Comparison of ENCODE assay signal across 16 cellular contexts in the genomic region with DNA sequence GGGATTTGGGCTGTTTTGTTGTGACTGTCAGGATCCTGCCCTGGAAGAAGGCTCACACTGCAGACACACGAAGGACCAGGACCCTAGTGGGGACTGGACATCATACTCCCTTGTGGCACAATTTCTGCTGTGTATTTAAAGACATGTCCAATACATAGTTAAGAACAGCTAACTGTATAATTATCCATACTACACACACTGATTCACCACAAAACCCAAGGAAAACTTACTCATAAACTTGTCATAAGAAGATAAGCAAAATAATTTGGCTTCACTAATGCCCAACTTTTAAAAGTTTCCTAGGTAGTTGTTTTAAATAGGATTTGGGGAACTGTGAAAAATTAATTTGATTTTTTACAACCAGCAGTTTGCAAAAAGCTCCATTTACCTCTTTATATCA. TPM values are rescaled to one million over a fixed set of nuclear protein-coding genes. Genes with fewer than 3 reads are reported as not detected.
A peak's percentile ranks its signal among the peaks of the same experiment; 100 is the strongest.
DNase-seq lines count a peak whose midpoint lies in the region; ATAC-seq and TF ChIP-seq lines count a peak whose summit lies in the region.
"Had no signal": no experiment of that assay in that cellular context is flagged by ENCODE, and none has a peak within 500 bp of the region (broad histone marks: within the 10 kb centered on the region; RNA-seq: fewer than 3 reads in every experiment).

No MANE protein-coding gene starts in this region.

- H3K4me1 Mint-ChIP-seq in nephron: peaks cover 65% of the 10 kb centered on the region

- DNase-seq in heart left ventricle: no peak
- DNase-seq in left ventricle myocardium superior: no peak
- DNase-seq in epithelial cell of prostate (ENCODE audit: low read depth, low spot score): no peak
- no peak for DNase-seq in vagina (ENCODE audit: extremely low spot score in 2 of 2)
- no peak for DNase-seq in mesenteric fat pad (ENCODE audit: low spot score)
- no peak for DNase-seq in body of pancreas
- DNase-seq: dorsolateral prefrontal cortex; Kasumi-1; NCI-H187 treated with DMSO at 0.1 percent for 48 hours; NCI-H774; stimulated activated CD4-positive, alpha-beta T cell treated with anti-CD3 and anti-CD28 coated beads, Interleukin-12 subunit alpha, Interleukin-12 subunit beta, amount 100 ng/mL, for 4 hours; trophoblast cell had no signal

- H3K36me3 ChIP-seq in heart left ventricle (no peaks in the 10 kb centered on the region), vagina (no peaks in the 10 kb centered on the region), body of pancreas (replicated peaks in 1 of 2; ENCODE audit: insufficient read depth in 1 of 2, low read depth in 2 of 2) (no peaks in the 10 kb centered on the region)

- WGBS in heart left ventricle, 4 donors: 50 to 60% (median 56%) methylated on average over 1 of the region's 1 CpG
- 82 to 100% methylated on average over 1 of the region's 1 CpG for WGBS in body of pancreas, 2 donors

- no peak overlapping the region for H3K4me3 ChIP-seq in heart left ventricle
- H3K4me3 ChIP-seq in vagina: no peak overlapping the region
- H3K4me3 ChIP-seq in body of pancreas: no peak overlapping the region
- H3K4me3 ChIP-seq: dorsolateral prefrontal cortex had no signal

- H3K27me3 Mint-ChIP-seq in nephron (ENCODE audit: low read depth): no peaks in the 10 kb centered on the region
- H3K27me3 Mint-ChIP-seq: natural killer cell treated with Interleukin-12 subunit alpha and Interleukin-12 subunit beta and Interleukin-15 and Interleukin-18, amount 100 ng/mL, for 72 hours had no signal

- no peaks in the 10 kb centered on the region for H3K9me3 Mint-ChIP-seq in nephron
- H3K9me3 Mint-ChIP-seq: WTC11 had no signal

- peak overlapping the region; percentile 88 to 95 (median 90) for H3K27ac Mint-ChIP-seq in nephron

- H3K4me3 Mint-ChIP-seq in nephron: no peak overlapping the region
- H3K4me3 Mint-ChIP-seq: natural killer cell treated with Interleukin-12 subunit alpha and Interleukin-12 subunit beta and Interleukin-15 and Interleukin-18, amount 100 ng/mL, for 72 hours; WTC11 had no signal

- H3K4me1 ChIP-seq in heart left ventricle (peaks cover 13 to 92% (median 77%) of the 10 kb centered on the region in 12 donors), vagina (peaks cover 71% of the 10 kb centered on the region), body of pancreas (peaks cover 52% of the 10 kb centered on the region)

- ATAC-seq in heart left ventricle (no peak), left ventricle myocardium superior (no peak), body of pancreas (no peak), HG02759 (IDR thresholded peaks at IDR 0.05; ENCODE audit: unreplicated experiment) (no peak)
- ATAC-seq: natural killer cell treated with Interleukin-12 subunit alpha and Interleukin-12 subunit beta and Interleukin-15 and Interleukin-18, amount 100 ng/mL, for 72 hours; WTC11 had no signal

- TF ChIP-seq CTCF in heart left ventricle (IDR thresholded peaks at IDR 0.05) (no peak), nephron (IDR thresholded peaks at IDR 0.05; ENCODE audit: unreplicated experiment in 3 of 3) (no peak), vagina (IDR thresholded peaks at IDR 0.05) (no peak), body of pancreas (IDR thresholded peaks at IDR 0.05) (no peak)

- TF ChIP-seq POLR2A in heart left ventricle (IDR thresholded peaks at IDR 0.05) (no peak), vagina (IDR thresholded peaks at IDR 0.05) (no peak), body of pancreas (IDR thresholded peaks at IDR 0.05) (no peak)

- H3K27me3 ChIP-seq in heart left ventricle: no peaks in the 10 kb centered on the region
- H3K27me3 ChIP-seq in vagina: no peaks in the 10 kb centered on the region
- H3K27me3 ChIP-seq in body of pancreas: no peaks in the 10 kb centered on the region
- H3K27me3 ChIP-seq: dorsolateral prefrontal cortex had no signal

- no peaks in the 10 kb centered on the region for H3K36me3 Mint-ChIP-seq in nephron (ENCODE audit: low read depth)

- peak overlapping the region in 11 of 12 donors; percentile 32 to 71 (median 51) for H3K27ac ChIP-seq in heart left ventricle
- peak overlapping the region; percentile 6 for H3K27ac ChIP-seq in epithelial cell of prostate
- H3K27ac ChIP-seq in vagina: peak overlapping the region; percentile 79
- H3K27ac ChIP-seq in body of pancreas: peak overlapping the region in 2 of 4 donors; percentile 43 to 53

- H3K9me3 ChIP-seq in heart left ventricle (no peaks in the 10 kb centered on the region), vagina (no peaks in the 10 kb centered on the region), body of pancreas (no peaks in the 10 kb centered on the region)

- intact Hi-C loops in heart left ventricle (cut with DNase I) (no loop called here), left ventricle myocardium superior (cut with micrococcal nuclease) (no loop called here), vagina (cut with DNase I) (no loop called here), body of pancreas (cut with DNase I) (no loop called here)

RNA-seq across cellular contexts. Expression of a gene that starts 46.1 kb away (rescaled TPM):
- total RNA-seq in heart left ventricle: 10 to 100 TPM; 16.6 to 35.6 (median 27.1) TPM
- 10 to 100 TPM in 1 of 2 donors, 1 to 10 TPM in 1; 7.8 to 22.9 TPM for polyA plus RNA-seq in heart left ventricle
- total RNA-seq in left ventricle myocardium superior: 25.1 TPM
- 25.8 TPM for total RNA-seq in vagina
- 48.7 TPM for total RNA-seq in mesenteric fat pad
- total RNA-seq in body of pancreas: 10 to 100 TPM; 12.2 to 17.5 TPM
